1 cellular context compared by ENCODE assay signal in the genomic region with DNA sequence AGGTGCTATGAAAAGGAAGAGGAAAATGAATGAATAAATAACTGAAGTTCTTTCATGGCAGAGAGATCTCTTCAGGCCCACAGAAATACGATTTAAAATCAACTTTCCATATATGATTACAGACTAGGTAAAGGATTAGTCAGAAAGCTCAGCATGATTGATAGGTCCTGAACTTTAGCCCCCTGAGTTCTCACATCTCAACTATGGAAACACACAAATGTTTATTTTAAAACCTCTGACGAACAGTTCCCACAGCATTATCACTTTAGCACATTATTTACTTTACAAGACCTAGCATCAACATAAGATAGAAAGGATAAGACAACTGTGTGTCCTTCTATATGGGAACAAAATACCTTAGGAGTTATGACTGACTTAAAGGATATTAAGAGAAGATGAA.
TF ChIP-seq lines count a peak whose summit lies in the region.

No MANE protein-coding gene starts in this region.

TF ChIP-seq in HepG2, 621 proteins besides CTCF, POLR2A, EP300 and RAD21 (continued from another document and continues in another):
- TF ChIP-seq, protein P1, sequence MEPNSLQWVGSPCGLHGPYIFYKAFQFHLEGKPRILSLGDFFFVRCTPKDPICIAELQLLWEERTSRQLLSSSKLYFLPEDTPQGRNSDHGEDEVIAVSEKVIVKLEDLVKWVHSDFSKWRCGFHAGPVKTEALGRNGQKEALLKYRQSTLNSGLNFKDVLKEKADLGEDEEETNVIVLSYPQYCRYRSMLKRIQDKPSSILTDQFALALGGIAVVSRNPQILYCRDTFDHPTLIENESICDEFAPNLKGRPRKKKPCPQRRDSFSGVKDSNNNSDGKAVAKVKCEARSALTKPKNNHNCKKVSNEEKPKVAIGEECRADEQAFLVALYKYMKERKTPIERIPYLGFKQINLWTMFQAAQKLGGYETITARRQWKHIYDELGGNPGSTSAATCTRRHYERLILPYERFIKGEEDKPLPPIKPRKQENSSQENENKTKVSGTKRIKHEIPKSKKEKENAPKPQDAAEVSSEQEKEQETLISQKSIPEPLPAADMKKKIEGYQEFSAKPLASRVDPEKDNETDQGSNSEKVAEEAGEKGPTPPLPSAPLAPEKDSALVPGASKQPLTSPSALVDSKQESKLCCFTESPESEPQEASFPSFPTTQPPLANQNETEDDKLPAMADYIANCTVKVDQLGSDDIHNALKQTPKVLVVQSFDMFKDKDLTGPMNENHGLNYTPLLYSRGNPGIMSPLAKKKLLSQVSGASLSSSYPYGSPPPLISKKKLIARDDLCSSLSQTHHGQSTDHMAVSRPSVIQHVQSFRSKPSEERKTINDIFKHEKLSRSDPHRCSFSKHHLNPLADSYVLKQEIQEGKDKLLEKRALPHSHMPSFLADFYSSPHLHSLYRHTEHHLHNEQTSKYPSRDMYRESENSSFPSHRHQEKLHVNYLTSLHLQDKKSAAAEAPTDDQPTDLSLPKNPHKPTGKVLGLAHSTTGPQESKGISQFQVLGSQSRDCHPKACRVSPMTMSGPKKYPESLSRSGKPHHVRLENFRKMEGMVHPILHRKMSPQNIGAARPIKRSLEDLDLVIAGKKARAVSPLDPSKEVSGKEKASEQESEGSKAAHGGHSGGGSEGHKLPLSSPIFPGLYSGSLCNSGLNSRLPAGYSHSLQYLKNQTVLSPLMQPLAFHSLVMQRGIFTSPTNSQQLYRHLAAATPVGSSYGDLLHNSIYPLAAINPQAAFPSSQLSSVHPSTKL (CRISPR knock-in tag; IDR thresholded peaks at IDR 0.05): peak; percentile 89
- TF ChIP-seq PAF1 (CRISPR knock-in tag; IDR thresholded peaks at IDR 0.05) (no peak), REPIN1 (CRISPR knock-in tag; IDR thresholded peaks at IDR 0.05; ENCODE audit: borderline replicate concordance, low read depth) (no peak), ZNF552 (CRISPR knock-in tag; IDR thresholded peaks at IDR 0.05; ENCODE audit: borderline replicate concordance) (no peak), ZNF605 (CRISPR knock-in tag; IDR thresholded peaks at IDR 0.05) (no peak), U2AF1 (optimal IDR thresholded peaks at IDR 0.05; ENCODE audit: low read depth, low read length) (no peak), ZNF775 (CRISPR knock-in tag; IDR thresholded peaks at IDR 0.05; ENCODE audit: borderline replicate concordance) (no peak), ZNF225 (CRISPR knock-in tag; IDR thresholded peaks at IDR 0.05) (no peak), KDM2A (CRISPR knock-in tag; IDR thresholded peaks at IDR 0.05; ENCODE audit: borderline replicate concordance, low read depth) (no peak), CC2D1A (CRISPR knock-in tag; IDR thresholded peaks at IDR 0.05) (no peak), FOXK2 (IDR thresholded peaks at IDR 0.05) (no peak), ZNF713 (CRISPR knock-in tag; IDR thresholded peaks at IDR 0.05) (no peak), ZNF879 (CRISPR knock-in tag; IDR thresholded peaks at IDR 0.05) (no peak), SMC3 (IDR thresholded peaks at IDR 0.05; ENCODE audit: low read length) (no peak), ZNF331 (CRISPR knock-in tag; IDR thresholded peaks at IDR 0.05) (no peak), ZMYM2 (CRISPR knock-in tag; IDR thresholded peaks at IDR 0.05) (no peak), ASH2L (IDR thresholded peaks at IDR 0.05; ENCODE audit: insufficient read length, low read depth, low read length) (peak; percentile 54), ZC3H13 (CRISPR knock-in tag; IDR thresholded peaks at IDR 0.05) (no peak), SAFB2 (CRISPR knock-in tag; IDR thresholded peaks at IDR 0.05; ENCODE audit: borderline replicate concordance, low read depth) (no peak), HMG20A (CRISPR knock-in tag; IDR thresholded peaks at IDR 0.05; ENCODE audit: borderline replicate concordance) (peak; percentile 77; the same call in 1 of the 2 replicates), ZNF746 (CRISPR knock-in tag; IDR thresholded peaks at IDR 0.05) (no peak), SIN3A (IDR thresholded peaks at IDR 0.05; ENCODE audit: borderline replicate concordance, low read depth, low read length) (no peak), POLR2AphosphoS5 (IDR thresholded peaks at IDR 0.05; ENCODE audit: low read depth, low read length) (no peak), ZNF563 (CRISPR knock-in tag; IDR thresholded peaks at IDR 0.05) (no peak), SOX5 (CRISPR knock-in tag; IDR thresholded peaks at IDR 0.05; ENCODE audit: borderline replicate concordance) (peak; percentile 64; the same call in 1 of the 2 replicates), REL (CRISPR knock-in tag; conservative IDR thresholded peaks at IDR 0.05) (no peak), KLF16 (CRISPR knock-in tag; IDR thresholded peaks at IDR 0.05) (no peak), ATF7 (IDR thresholded peaks at IDR 0.05) (no peak), ATF7 (CRISPR knock-in tag; IDR thresholded peaks at IDR 0.05) (no peak), ZNF598 (CRISPR knock-in tag; IDR thresholded peaks at IDR 0.05; ENCODE audit: borderline replicate concordance) (no peak), FOXA3 (CRISPR knock-in tag; IDR thresholded peaks at IDR 0.05) (peak; percentile 73), ZNF274 (CRISPR knock-in tag; IDR thresholded peaks at IDR 0.05) (no peak), KDM3A (CRISPR knock-in tag; IDR thresholded peaks at IDR 0.05; ENCODE audit: low read depth) (no peak), RNF2 (conservative IDR thresholded peaks at IDR 0.05; ENCODE audit: low read depth) (no peak), FLYWCH1 (CRISPR knock-in tag; IDR thresholded peaks at IDR 0.05) (no peak), HIVEP1 (CRISPR knock-in tag; IDR thresholded peaks at IDR 0.05) (no peak), RARG (CRISPR knock-in tag; IDR thresholded peaks at IDR 0.05; ENCODE audit: low read depth) (no peak), HHEX (CRISPR knock-in tag; IDR thresholded peaks at IDR 0.05) (no peak), THAP11 (CRISPR knock-in tag; IDR thresholded peaks at IDR 0.05) (no peak), SPEN (CRISPR knock-in tag; IDR thresholded peaks at IDR 0.05; ENCODE audit: low read depth) (no peak), ZNF34 (CRISPR knock-in tag; IDR thresholded peaks at IDR 0.05; ENCODE audit: borderline replicate concordance) (no peak), ZNF382 (CRISPR knock-in tag; IDR thresholded peaks at IDR 0.05; ENCODE audit: borderline replicate concordance) (no peak), KDM6A (CRISPR knock-in tag; IDR thresholded peaks at IDR 0.05; ENCODE audit: low read depth) (0 out of 2 replicates have a peak, but pooled peaks have one; percentile 32)
- TF ChIP-seq, protein P2, sequence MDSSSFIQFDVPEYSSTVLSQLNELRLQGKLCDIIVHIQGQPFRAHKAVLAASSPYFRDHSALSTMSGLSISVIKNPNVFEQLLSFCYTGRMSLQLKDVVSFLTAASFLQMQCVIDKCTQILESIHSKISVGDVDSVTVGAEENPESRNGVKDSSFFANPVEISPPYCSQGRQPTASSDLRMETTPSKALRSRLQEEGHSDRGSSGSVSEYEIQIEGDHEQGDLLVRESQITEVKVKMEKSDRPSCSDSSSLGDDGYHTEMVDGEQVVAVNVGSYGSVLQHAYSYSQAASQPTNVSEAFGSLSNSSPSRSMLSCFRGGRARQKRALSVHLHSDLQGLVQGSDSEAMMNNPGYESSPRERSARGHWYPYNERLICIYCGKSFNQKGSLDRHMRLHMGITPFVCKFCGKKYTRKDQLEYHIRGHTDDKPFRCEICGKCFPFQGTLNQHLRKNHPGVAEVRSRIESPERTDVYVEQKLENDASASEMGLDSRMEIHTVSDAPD (CRISPR knock-in tag; IDR thresholded peaks at IDR 0.05): no peak
- TF ChIP-seq, protein P3, sequence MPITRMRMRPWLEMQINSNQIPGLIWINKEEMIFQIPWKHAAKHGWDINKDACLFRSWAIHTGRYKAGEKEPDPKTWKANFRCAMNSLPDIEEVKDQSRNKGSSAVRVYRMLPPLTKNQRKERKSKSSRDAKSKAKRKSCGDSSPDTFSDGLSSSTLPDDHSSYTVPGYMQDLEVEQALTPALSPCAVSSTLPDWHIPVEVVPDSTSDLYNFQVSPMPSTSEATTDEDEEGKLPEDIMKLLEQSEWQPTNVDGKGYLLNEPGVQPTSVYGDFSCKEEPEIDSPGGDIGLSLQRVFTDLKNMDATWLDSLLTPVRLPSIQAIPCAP (CRISPR knock-in tag; IDR thresholded peaks at IDR 0.05; ENCODE audit: low read depth): no peak
- TF ChIP-seq, protein P4, sequence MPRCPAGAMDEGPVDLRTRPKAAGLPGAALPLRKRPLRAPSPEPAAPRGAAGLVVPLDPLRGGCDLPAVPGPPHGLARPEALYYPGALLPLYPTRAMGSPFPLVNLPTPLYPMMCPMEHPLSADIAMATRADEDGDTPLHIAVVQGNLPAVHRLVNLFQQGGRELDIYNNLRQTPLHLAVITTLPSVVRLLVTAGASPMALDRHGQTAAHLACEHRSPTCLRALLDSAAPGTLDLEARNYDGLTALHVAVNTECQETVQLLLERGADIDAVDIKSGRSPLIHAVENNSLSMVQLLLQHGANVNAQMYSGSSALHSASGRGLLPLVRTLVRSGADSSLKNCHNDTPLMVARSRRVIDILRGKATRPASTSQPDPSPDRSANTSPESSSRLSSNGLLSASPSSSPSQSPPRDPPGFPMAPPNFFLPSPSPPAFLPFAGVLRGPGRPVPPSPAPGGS (CRISPR knock-in tag; IDR thresholded peaks at IDR 0.05): no peak
- TF ChIP-seq, protein P5, sequence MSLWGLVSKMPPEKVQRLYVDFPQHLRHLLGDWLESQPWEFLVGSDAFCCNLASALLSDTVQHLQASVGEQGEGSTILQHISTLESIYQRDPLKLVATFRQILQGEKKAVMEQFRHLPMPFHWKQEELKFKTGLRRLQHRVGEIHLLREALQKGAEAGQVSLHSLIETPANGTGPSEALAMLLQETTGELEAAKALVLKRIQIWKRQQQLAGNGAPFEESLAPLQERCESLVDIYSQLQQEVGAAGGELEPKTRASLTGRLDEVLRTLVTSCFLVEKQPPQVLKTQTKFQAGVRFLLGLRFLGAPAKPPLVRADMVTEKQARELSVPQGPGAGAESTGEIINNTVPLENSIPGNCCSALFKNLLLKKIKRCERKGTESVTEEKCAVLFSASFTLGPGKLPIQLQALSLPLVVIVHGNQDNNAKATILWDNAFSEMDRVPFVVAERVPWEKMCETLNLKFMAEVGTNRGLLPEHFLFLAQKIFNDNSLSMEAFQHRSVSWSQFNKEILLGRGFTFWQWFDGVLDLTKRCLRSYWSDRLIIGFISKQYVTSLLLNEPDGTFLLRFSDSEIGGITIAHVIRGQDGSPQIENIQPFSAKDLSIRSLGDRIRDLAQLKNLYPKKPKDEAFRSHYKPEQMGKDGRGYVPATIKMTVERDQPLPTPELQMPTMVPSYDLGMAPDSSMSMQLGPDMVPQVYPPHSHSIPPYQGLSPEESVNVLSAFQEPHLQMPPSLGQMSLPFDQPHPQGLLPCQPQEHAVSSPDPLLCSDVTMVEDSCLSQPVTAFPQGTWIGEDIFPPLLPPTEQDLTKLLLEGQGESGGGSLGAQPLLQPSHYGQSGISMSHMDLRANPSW (CRISPR knock-in tag; IDR thresholded peaks at IDR 0.05; ENCODE audit: borderline replicate concordance): no peak
- TF ChIP-seq, protein P6, sequence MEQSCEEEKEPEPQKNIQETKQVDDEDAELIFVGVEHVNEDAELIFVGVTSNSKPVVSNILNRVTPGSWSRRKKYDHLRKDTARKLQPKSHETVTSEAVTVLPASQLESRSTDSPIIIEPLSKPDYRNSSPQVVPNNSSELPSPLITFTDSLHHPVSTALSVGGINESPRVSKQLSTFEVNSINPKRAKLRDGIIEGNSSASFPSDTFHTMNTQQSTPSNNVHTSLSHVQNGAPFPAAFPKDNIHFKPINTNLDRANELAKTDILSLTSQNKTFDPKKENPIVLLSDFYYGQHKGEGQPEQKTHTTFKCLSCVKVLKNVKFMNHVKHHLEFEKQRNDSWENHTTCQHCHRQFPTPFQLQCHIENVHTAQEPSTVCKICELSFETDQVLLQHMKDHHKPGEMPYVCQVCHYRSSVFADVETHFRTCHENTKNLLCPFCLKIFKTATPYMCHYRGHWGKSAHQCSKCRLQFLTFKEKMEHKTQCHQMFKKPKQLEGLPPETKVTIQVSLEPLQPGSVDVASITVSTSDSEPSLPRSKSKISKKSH (CRISPR knock-in tag; IDR thresholded peaks at IDR 0.05; ENCODE audit: borderline replicate concordance): no peak
- TF ChIP-seq, protein P7, sequence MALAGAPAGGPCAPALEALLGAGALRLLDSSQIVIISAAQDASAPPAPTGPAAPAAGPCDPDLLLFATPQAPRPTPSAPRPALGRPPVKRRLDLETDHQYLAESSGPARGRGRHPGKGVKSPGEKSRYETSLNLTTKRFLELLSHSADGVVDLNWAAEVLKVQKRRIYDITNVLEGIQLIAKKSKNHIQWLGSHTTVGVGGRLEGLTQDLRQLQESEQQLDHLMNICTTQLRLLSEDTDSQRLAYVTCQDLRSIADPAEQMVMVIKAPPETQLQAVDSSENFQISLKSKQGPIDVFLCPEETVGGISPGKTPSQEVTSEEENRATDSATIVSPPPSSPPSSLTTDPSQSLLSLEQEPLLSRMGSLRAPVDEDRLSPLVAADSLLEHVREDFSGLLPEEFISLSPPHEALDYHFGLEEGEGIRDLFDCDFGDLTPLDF (CRISPR knock-in tag; IDR thresholded peaks at IDR 0.05): no peak
- TF ChIP-seq, protein P8, sequence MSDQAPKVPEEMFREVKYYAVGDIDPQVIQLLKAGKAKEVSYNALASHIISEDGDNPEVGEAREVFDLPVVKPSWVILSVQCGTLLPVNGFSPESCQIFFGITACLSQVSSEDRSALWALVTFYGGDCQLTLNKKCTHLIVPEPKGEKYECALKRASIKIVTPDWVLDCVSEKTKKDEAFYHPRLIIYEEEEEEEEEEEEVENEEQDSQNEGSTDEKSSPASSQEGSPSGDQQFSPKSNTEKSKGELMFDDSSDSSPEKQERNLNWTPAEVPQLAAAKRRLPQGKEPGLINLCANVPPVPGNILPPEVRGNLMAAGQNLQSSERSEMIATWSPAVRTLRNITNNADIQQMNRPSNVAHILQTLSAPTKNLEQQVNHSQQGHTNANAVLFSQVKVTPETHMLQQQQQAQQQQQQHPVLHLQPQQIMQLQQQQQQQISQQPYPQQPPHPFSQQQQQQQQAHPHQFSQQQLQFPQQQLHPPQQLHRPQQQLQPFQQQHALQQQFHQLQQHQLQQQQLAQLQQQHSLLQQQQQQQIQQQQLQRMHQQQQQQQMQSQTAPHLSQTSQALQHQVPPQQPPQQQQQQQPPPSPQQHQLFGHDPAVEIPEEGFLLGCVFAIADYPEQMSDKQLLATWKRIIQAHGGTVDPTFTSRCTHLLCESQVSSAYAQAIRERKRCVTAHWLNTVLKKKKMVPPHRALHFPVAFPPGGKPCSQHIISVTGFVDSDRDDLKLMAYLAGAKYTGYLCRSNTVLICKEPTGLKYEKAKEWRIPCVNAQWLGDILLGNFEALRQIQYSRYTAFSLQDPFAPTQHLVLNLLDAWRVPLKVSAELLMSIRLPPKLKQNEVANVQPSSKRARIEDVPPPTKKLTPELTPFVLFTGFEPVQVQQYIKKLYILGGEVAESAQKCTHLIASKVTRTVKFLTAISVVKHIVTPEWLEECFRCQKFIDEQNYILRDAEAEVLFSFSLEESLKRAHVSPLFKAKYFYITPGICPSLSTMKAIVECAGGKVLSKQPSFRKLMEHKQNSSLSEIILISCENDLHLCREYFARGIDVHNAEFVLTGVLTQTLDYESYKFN (CRISPR knock-in tag; conservative IDR thresholded peaks at IDR 0.05): peak; percentile 73
- TF ChIP-seq, protein P9, sequence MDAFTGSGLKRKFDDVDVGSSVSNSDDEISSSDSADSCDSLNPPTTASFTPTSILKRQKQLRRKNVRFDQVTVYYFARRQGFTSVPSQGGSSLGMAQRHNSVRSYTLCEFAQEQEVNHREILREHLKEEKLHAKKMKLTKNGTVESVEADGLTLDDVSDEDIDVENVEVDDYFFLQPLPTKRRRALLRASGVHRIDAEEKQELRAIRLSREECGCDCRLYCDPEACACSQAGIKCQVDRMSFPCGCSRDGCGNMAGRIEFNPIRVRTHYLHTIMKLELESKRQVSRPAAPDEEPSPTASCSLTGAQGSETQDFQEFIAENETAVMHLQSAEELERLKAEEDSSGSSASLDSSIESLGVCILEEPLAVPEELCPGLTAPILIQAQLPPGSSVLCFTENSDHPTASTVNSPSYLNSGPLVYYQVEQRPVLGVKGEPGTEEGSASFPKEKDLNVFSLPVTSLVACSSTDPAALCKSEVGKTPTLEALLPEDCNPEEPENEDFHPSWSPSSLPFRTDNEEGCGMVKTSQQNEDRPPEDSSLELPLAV (CRISPR knock-in tag; conservative IDR thresholded peaks at IDR 0.05; ENCODE audit: low read depth): no peak
